16 cellular contexts compared by ENCODE assay signal in genomic region chr1:29786791-29787732, GRCh38.
"Had no signal": no experiment of that assay in that cellular context is flagged by ENCODE, and none has a peak within 500 bp of the region (broad histone marks: within the 10 kb centered on the region; RNA-seq: fewer than 3 reads in every experiment).

No MANE protein-coding gene starts in this region.

- H3K36me3 ChIP-seq: brain microvascular endothelial cell, neural progenitor cell, tibial artery had no signal

- H3K4me3 ChIP-seq: neural progenitor cell, SK-N-MC, smooth muscle cell, tibial artery had no signal

- H3K9me3 ChIP-seq: tibial artery had no signal

- ATAC-seq: activated T-cell treated with anti-CD3 and anti-CD28 coated beads, Interleukin-2, amount 50 U/mL, for 4 hours; right cardiac atrium; stimulated activated effector memory CD8-positive, alpha-beta T cell treated with anti-CD3 and anti-CD28 coated beads, Interleukin-12 subunit alpha, Interleukin-12 subunit beta, amount 100 ng/mL, for 72 hours; WTC11 had no signal

- H3K4me1 ChIP-seq: neural progenitor cell, parathyroid adenoma, tibial artery had no signal

- DNase-seq: activated CD4-positive, alpha-beta T cell treated with anti-CD3 and anti-CD28 coated beads for 48 hours; activated gamma-delta T cell treated with Interleukin-2 at 50 U/mL for 16 hours; activated naive CD8-positive, alpha-beta T cell treated with anti-CD3 and anti-CD28 coated beads for 36 hours; activated T-cell treated with anti-CD3 and anti-CD28 coated beads, Interleukin-2, amount 50 U/mL, for 4 hours; brain microvascular endothelial cell; cerebellar nuclear complex; endodermal cell; mesendoderm; tibial artery had no signal
